Comparison of ENCODE assay signal across 15 cellular contexts in the genomic region with DNA sequence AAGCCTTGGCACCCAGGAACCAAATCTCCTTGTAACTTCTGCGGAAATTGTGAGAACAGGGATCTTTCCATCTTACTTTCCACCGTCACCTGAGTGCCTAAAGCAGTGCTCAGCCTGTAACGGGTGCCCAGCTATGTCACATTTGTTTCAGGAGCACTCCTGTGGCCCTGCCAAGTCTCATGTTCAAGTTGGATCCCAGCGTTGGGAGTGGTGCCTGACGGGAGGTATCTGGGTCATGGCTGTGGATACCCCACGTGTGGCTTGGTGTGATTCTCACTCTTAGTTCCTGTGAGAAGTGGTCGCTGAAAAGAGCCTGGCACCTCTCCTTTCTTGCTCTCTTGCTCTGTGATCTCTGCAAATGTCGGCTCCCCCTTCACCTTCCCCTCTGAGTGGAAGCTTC.
"Had no signal": no experiment of that assay in that cellular context is flagged by ENCODE, and none has a peak within 500 bp of the region (broad histone marks: within the 10 kb centered on the region; RNA-seq: fewer than 3 reads in every experiment).

No MANE protein-coding gene starts in this region.

- ATAC-seq: activated CD8-positive, alpha-beta T cell treated with anti-CD3 and anti-CD28 coated beads, Interleukin-2, amount 10 ng/mL, durations not matched to agents 7 days and 5 days; effector memory CD8-positive, alpha-beta T cell; foreskin keratinocyte had no signal

- H3K27ac ChIP-seq: cardiac muscle cell, foreskin keratinocyte had no signal

- DNase-seq: activated CD4-positive, alpha-beta T cell treated with anti-CD3 and anti-CD28 coated beads, Interleukin-2, amount 10 ng/mL, durations not matched to agents 7 days and 5 days; activated CD8-positive, alpha-beta memory T cell treated with anti-CD3 and anti-CD28 coated beads, Interleukin-2, amount 50 U/mL, for 4 hours; activated CD8-positive, alpha-beta T cell treated with anti-CD3 and anti-CD28 coated beads, Interleukin-2, amount 10 ng/mL, durations not matched to agents 7 days and 5 days; activated gamma-delta T cell; activated T-cell treated with anti-CD3 and anti-CD28 coated beads, Interleukin-2, amount 50 U/mL, for 48 hours; effector memory CD8-positive, alpha-beta T cell; foreskin keratinocyte; hypothalamus; islet precursor cell; midbrain; stimulated activated CD4-positive, alpha-beta T cell treated with anti-CD3 and anti-CD28 coated beads, Interleukin-4, amount 100 ng/mL, for 1 hour; T-helper 1 cell; T-helper 9 cell had no signal

- H3K4me1 ChIP-seq: foreskin keratinocyte had no signal

- H3K36me3 ChIP-seq: cardiac muscle cell had no signal

- H3K4me3 ChIP-seq: cardiac muscle cell, smooth muscle cell had no signal

- H3K27me3 ChIP-seq: cardiac muscle cell, foreskin keratinocyte had no signal
